Comparison of ENCODE assay signal across 11 cellular contexts in the genomic region with DNA sequence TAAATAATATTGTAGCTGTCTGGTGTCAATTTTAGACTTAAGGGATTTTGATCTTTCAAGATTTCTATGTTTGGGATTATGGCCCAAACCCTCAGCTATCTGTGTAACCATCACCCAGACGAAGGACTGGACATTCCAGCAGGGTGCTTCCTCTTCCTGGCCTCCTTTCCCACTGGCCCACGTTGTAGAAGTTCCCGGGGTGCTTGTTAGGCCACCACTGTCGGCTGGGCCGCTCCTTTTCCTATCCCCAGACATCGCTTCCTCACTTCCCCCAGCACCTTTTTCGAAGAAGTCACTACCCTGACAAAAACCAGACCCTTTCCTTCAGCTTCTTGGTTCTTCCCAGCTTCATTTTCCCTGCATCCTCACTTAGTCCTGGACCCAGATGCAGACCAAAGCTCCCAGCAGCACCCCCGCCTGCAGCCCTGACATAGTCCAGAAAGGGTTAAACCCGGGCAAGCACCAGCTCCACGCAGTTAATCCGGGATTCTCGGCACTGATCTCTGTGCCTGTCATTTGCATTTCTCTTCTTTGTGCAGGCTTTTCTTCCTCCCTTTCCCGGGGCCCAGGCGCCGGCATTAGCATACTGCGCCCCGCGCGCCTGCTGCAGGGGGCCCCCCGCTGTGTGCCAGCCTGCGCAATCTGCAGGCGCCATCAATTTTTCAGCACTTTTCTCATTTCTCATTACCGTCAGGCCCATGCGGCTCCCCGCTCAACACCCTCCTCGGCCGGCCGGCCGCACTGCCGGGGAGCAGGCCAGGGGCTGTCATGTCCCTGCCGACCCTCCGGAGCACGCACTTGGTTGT.
DNase-seq lines count a peak whose midpoint lies in the region; ATAC-seq and TF ChIP-seq lines count a peak whose summit lies in the region.
"Had no signal": no experiment of that assay in that cellular context is flagged by ENCODE, and none has a peak within 500 bp of the region (broad histone marks: within the 10 kb centered on the region; RNA-seq: fewer than 3 reads in every experiment).

No MANE protein-coding gene starts in this region.

- H3K4me3 ChIP-seq in HUES6 (ENCODE audit: low read depth, low read length): peak overlapping the region; percentile 45
- peak overlapping the region; percentile 82 for H3K4me3 ChIP-seq in WERI-Rb-1 (ENCODE audit: low read depth, low read length)
- H3K4me3 ChIP-seq in retinal pigment epithelial cell (ENCODE audit: low read length): peak overlapping the region; percentile 35

- H3K27me3 ChIP-seq in HUES6 (ENCODE audit: control insufficient read depth, insufficient read depth, low read length) (no peaks in the 10 kb centered on the region; the same call in 1 of the 2 replicates), WERI-Rb-1 (ENCODE audit: insufficient read depth, low read depth, severe bottlenecking) (no peaks in the 10 kb centered on the region)

- peak; percentile 84 for DNase-seq in WERI-Rb-1
- peak; percentile 54 for DNase-seq in iPS DF 19.7 (ENCODE audit: low read depth, low spot score)
- no peak for DNase-seq in retinal pigment epithelial cell (ENCODE audit: low read depth)
- no peak for DNase-seq in stimulated activated CD4-positive, alpha-beta T cell treated with anti-CD3 and anti-CD28 coated beads, Interleukin-2, amount 100 ng/mL, for 48 hours
- no peak for DNase-seq in H4 (ENCODE audit: low spot score)
- DNase-seq: effector memory CD8-positive, alpha-beta T cell; kidney glomerular epithelial cell; small intestine; stimulated activated naive CD4-positive, alpha-beta T cell treated with Interleukin-2 at 50 U/mL for 16 hours had no signal

- ATAC-seq in HG03571 (IDR thresholded peaks at IDR 0.05; ENCODE audit: unreplicated experiment): no peak
- ATAC-seq: effector memory CD8-positive, alpha-beta T cell had no signal

- peak overlapping the region; percentile 32 for H3K9ac ChIP-seq in HUES6 (ENCODE audit: low read length)

- H3K4me1 ChIP-seq in HUES6 (ENCODE audit: control insufficient read depth, insufficient read depth, low read length): peaks cover 36% of the 10 kb centered on the region

- H3K9me3 ChIP-seq in HUES6 (ENCODE audit: control insufficient read depth, insufficient read depth, low read depth, low read length): no peaks in the 10 kb centered on the region
- no peaks in the 10 kb centered on the region for H3K9me3 ChIP-seq in WERI-Rb-1 (ENCODE audit: severe bottlenecking)

- TF ChIP-seq CTCF in WERI-Rb-1 (IDR thresholded peaks at IDR 0.05; ENCODE audit: low read depth, low read length) (no peak), retinal pigment epithelial cell (conservative IDR thresholded peaks at IDR 0.05; ENCODE audit: low read depth, low read length) (no peak)

- H3K27ac ChIP-seq in HUES6 (ENCODE audit: low read depth, low read length): no peak overlapping the region
- peak overlapping the region; percentile 51 for H3K27ac ChIP-seq in WERI-Rb-1

- no peaks in the 10 kb centered on the region for H3K36me3 ChIP-seq in HUES6 (ENCODE audit: control insufficient read depth, insufficient read depth, low read length)
- no peaks in the 10 kb centered on the region for H3K36me3 ChIP-seq in WERI-Rb-1

Comparison
In these comparisons a context has a peak if more than half of its experiments do, and no peak if none do; other contexts are left out.
1. DNase-seq: peak in WERI-Rb-1 (single experiment) and iPS DF 19.7 (single experiment); none in retinal pigment epithelial cell (single experiment), stimulated activated CD4-positive, alpha-beta T cell treated with anti-CD3 and anti-CD28 coated beads, Interleukin-2, amount 100 ng/mL, for 48 hours (0 of 2) and H4 (single experiment).
2. Peak in every context shown above with its lines, with median percentiles within 50 percentile points of each other: H3K4me3 ChIP-seq.